In genomic region chr5:59800375-59800893, GRCh38 we compare ENCODE assay signal across 16 cellular contexts.
DNase-seq lines count a peak whose midpoint lies in the region; ATAC-seq, FAIRE-seq and TF ChIP-seq lines count a peak whose summit lies in the region.
"Had no signal": no experiment of that assay in that cellular context is flagged by ENCODE, and none has a peak within 500 bp of the region (broad histone marks: within the 10 kb centered on the region; RNA-seq: fewer than 3 reads in every experiment).

No MANE protein-coding gene starts in this region.

- H2AK5ac ChIP-seq in mesendoderm (ENCODE audit: low read length) = no peak overlapping the region

- no peak overlapping the region for H2BK15ac ChIP-seq in mesendoderm (replicated peaks; ENCODE audit: low read depth)

- H3K79me2 ChIP-seq in PC-9 (ENCODE audit: low read depth) (no peaks in the 10 kb centered on the region), mesendoderm (ENCODE audit: control insufficient read depth, insufficient read depth, low read length) (no peaks in the 10 kb centered on the region)

- no peak for DNase-seq in PC-9
- DNase-seq in mesendoderm = peak; percentile 64
- no peak for DNase-seq in GF-D8 (lab: John Stamatoyannopoulos, UW)
- no peak for DNase-seq in D721Med (ENCODE audit: insufficient read length, low spot score)
- no peak for DNase-seq in esophagus muscularis mucosa (ENCODE audit: extremely low spot score)
- no peak for DNase-seq in NCI-H345 (lab: John Stamatoyannopoulos, UW)
- DNase-seq: activated CD4-positive, alpha-beta T cell treated with anti-CD3 and anti-CD28 coated beads, Interleukin-2, amount 50 U/mL, for 48 hours; activated gamma-delta T cell; NCI-H2171; T-helper 17 cell; upper lobe of left lung had no signal

- no peak overlapping the region for H3K56ac ChIP-seq in mesendoderm (ENCODE audit: low read length)

- CTCF ChIA-PET in PC-9 (lab: Charles Lee) = interaction anchor here (0.6 to 1.4 kb wide), 6 partner anchors 127 to 432 kb away, joined by 3 to 5 read pairs (median 4); no protein-coding TSS in a partner anchor

- FAIRE-seq in D721Med (lab: Jason Lieb, UNC) = no peak

- no peak overlapping the region for H3K27ac ChIP-seq in PC-9
- no peak overlapping the region for H3K27ac ChIP-seq in mesendoderm (ENCODE audit: low read depth, low read length)
- H3K27ac ChIP-seq in esophagus muscularis mucosa (replicated peaks in 1 of 4) = no peak overlapping the region
- H3K27ac ChIP-seq: cardiac muscle cell, upper lobe of left lung had no signal

- no peak for TF ChIP-seq EP300 in esophagus muscularis mucosa (IDR thresholded peaks at IDR 0.05)

- H3K36me3 ChIP-seq in PC-9 (ENCODE audit: low read depth) (no peaks in the 10 kb centered on the region), mesendoderm (ENCODE audit: control insufficient read depth, insufficient read depth, low read length) (no peaks in the 10 kb centered on the region), esophagus muscularis mucosa (no peaks in the 10 kb centered on the region)
- H3K36me3 ChIP-seq: cardiac muscle cell, pancreas, upper lobe of left lung had no signal

- peak; percentile 6; the same call in 1 of the 2 replicates for TF ChIP-seq CTCF in PC-9 (conservative IDR thresholded peaks at IDR 0.05)
- no peak for TF ChIP-seq CTCF in D721Med (IDR thresholded peaks at IDR 0.05; ENCODE audit: insufficient read depth, missing control alignments)
- TF ChIP-seq CTCF in esophagus muscularis mucosa (IDR thresholded peaks at IDR 0.05) = no peak

- H3K4me3 ChIP-seq in PC-9 (no peak overlapping the region), mesendoderm (ENCODE audit: low read length) (no peak overlapping the region), esophagus muscularis mucosa (no peak overlapping the region)
- H3K4me3 ChIP-seq: cardiac muscle cell, pancreas had no signal

- BruUV-seq in PC-9 (replicated peaks; lab: Mats Ljungman, UMichigan) = no TSS peak

- H3K9me3 ChIP-seq in PC-9 (ENCODE audit: insufficient read depth, low read depth) (peaks cover 8% of the 10 kb centered on the region; the same call in 1 of the 2 replicates), esophagus muscularis mucosa (no peaks in the 10 kb centered on the region)
- H3K9me3 ChIP-seq: Caco-2, pancreas, upper lobe of left lung had no signal

- WGBS in mesendoderm (ENCODE audit: extremely low coverage, insufficient coverage, low lambda C conversion rate) = no CpG with 5 or more reads among the region's 1 CpG
- 87% methylated on average over 1 of the region's 1 CpG for WGBS in esophagus muscularis mucosa

- H3K4ac ChIP-seq in mesendoderm (ENCODE audit: low read depth, low read length) = no peak overlapping the region

- POLR2A ChIA-PET in PC-9 (lab: Charles Lee; ENCODE audit: unreplicated experiment) = interaction anchor here (0.6 kb wide), 1 partner anchor 1873 kb away, joined by 7 read pairs; no protein-coding TSS in a partner anchor

- TF ChIP-seq POLR2A in esophagus muscularis mucosa (IDR thresholded peaks at IDR 0.05; ENCODE audit: low read depth) = no peak

- H4K5ac ChIP-seq in mesendoderm (ENCODE audit: low read length) = no peak overlapping the region

- no peak overlapping the region for H4K8ac ChIP-seq in mesendoderm (ENCODE audit: low read depth, low read length)

- H2AFZ ChIP-seq in PC-9 = no peak overlapping the region

- no peaks in the 10 kb centered on the region for H3K79me1 ChIP-seq in mesendoderm (ENCODE audit: low read length)

- H3F3A ChIP-seq in PC-9 (ENCODE audit: insufficient read depth, low read depth) = peaks cover 26% of the 10 kb centered on the region

- no peaks in the 10 kb centered on the region for H3K27me3 ChIP-seq in PC-9 (ENCODE audit: insufficient read depth, low read depth)
- H3K27me3 ChIP-seq in mesendoderm (ENCODE audit: insufficient read depth, low read length, poor library complexity) = no peaks in the 10 kb centered on the region
- no peaks in the 10 kb centered on the region for H3K27me3 ChIP-seq in esophagus muscularis mucosa
- H3K27me3 ChIP-seq: cardiac muscle cell, pancreas, upper lobe of left lung had no signal

- H2BK5ac ChIP-seq in mesendoderm (ENCODE audit: low read length) = no peak overlapping the region

- H3K4me1 ChIP-seq in PC-9 (replicated peaks; ENCODE audit: insufficient read depth) (peaks cover 32% of the 10 kb centered on the region), mesendoderm (ENCODE audit: control insufficient read depth, low read depth, low read length) (peaks cover 2% of the 10 kb centered on the region), esophagus muscularis mucosa (peaks cover 3 to 22% (median 10%) of the 10 kb centered on the region in 4 donors)
- H3K4me1 ChIP-seq: Caco-2 had no signal

- 0 out of 2 replicates have a peak, but pooled peaks cover 3% of the 10 kb centered on the region for H3K9me2 ChIP-seq in PC-9 (ENCODE audit: insufficient read depth)

- H3K23ac ChIP-seq in mesendoderm (ENCODE audit: low read length) = no peak overlapping the region

- no peak overlapping the region for H3K9ac ChIP-seq in mesendoderm (ENCODE audit: low read length)

- H3K4me2 ChIP-seq in PC-9 (no peak overlapping the region), mesendoderm (ENCODE audit: low read length) (no peak overlapping the region)

- H4K20me1 ChIP-seq in PC-9 (ENCODE audit: insufficient read depth) = no peaks in the 10 kb centered on the region

- H2BK120ac ChIP-seq in mesendoderm (ENCODE audit: low read depth, low read length) = no peak overlapping the region

- peak; percentile 4 for ATAC-seq in GM19025 (IDR thresholded peaks at IDR 0.05; ENCODE audit: low read depth, unreplicated experiment)
- peak; percentile 11 for ATAC-seq in HG02678 (IDR thresholded peaks at IDR 0.05; ENCODE audit: unreplicated experiment)

- peak overlapping the region; percentile 39 for H3K18ac ChIP-seq in mesendoderm (ENCODE audit: low read length)

- intact Hi-C loops in PC-9 (cut with micrococcal nuclease; ENCODE audit: unreplicated experiment) = loop anchor here (1.0 to 2.0 kb wide), 4 partner anchors 127 to 909 kb away; no protein-coding TSS in a partner anchor
- intact Hi-C loops in esophagus muscularis mucosa (cut with DNase I) = loop anchor here (5.0 kb wide), 1 partner anchor 293 kb away; no protein-coding TSS in a partner anchor
